ENCODE assay signal across 10 cellular contexts in the genomic region with DNA sequence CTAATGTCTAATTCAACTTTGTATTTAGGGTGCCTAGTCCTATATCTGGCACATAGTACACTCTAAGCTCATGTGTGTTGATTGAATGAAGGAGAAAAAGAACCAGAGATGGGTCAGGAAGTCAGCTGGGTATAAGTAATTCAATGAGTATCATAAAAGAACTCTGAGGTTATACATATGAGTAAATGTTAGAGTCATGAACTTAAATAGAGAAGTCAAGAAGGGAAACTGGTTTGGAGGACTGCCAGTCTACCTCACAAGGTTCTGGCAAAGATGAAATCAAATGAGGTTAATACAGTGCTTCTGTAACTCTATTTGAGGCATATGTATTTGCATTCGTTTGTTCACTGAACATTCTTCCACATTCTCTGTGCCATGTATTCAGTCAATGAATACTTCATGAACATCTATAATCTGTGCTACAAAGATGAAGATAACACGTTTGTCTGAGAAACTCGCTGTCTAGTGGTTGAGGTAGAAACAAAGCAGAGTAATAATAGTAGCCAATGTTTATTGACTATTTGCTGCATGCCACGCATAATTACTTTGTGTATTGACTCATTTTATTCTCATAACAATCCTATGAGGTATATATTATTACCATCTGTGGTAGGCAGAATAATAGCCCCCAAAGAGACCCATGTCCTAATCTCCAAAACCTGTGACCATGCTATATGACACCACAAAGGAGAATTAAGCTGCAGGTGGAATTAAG.
DNase-seq lines count a peak whose midpoint lies in the region; ATAC-seq, FAIRE-seq and TF ChIP-seq lines count a peak whose summit lies in the region.
"Had no signal": no experiment of that assay in that cellular context is flagged by ENCODE, and none has a peak within 500 bp of the region (broad histone marks: within the 10 kb centered on the region; RNA-seq: fewer than 3 reads in every experiment).

No MANE protein-coding gene starts in this region.

- no peaks in the 10 kb centered on the region for H3K4me1 ChIP-seq in vagina

- no peaks in the 10 kb centered on the region for H3K27me3 Mint-ChIP-seq in effector memory CD8-positive, alpha-beta T cell

- peak overlapping the region; percentile 26 for H3K27ac ChIP-seq in KOPT-K1 (ENCODE audit: low read depth, low read length, poor library complexity, severe bottlenecking)
- no peak overlapping the region for H3K27ac ChIP-seq in vagina
- H3K27ac ChIP-seq: VCaP had no signal

- no peak overlapping the region for H3K4me3 ChIP-seq in vagina
- H3K4me3 ChIP-seq: K562 had no signal

- intact Hi-C loops in vagina (cut with DNase I) (no loop called here), posterior cingulate gyrus (cut with DNase I) (no loop called here)

- peak overlapping the region; percentile 5 to 32 for H3K27ac Mint-ChIP-seq in effector memory CD8-positive, alpha-beta T cell

- peak overlapping the region in 1 of 2 donors; percentile 1 for H3K4me3 Mint-ChIP-seq in effector memory CD8-positive, alpha-beta T cell

- no peak for FAIRE-seq in D721Med (lab: Jason Lieb, UNC)
- FAIRE-seq: K562 had no signal

- H3K9me3 ChIP-seq in KOPT-K1 (ENCODE audit: insufficient read depth, low read length, poor library complexity, severe bottlenecking), result no peaks in the 10 kb centered on the region
- H3K9me3 ChIP-seq in vagina, result no peaks in the 10 kb centered on the region

- no peak for TF ChIP-seq POLR2A in vagina (IDR thresholded peaks at IDR 0.05)

- H3K4me1 Mint-ChIP-seq in effector memory CD8-positive, alpha-beta T cell (ENCODE audit: low read depth in 2 of 2), result peaks cover 44 to 49% of the 10 kb centered on the region in 2 donors

- DNase-seq in GDM1 (lab: John Stamatoyannopoulos, UW), result peak; percentile 13
- DNase-seq in effector memory CD8-positive, alpha-beta T cell, result peak in 1 of 3 experiments; percentile 4
- no peak for DNase-seq in vagina (ENCODE audit: extremely low spot score in 2 of 2)
- DNase-seq in Ammon's horn (ENCODE audit: low spot score), result no peak
- no peak for DNase-seq in D721Med (ENCODE audit: insufficient read length, low spot score)
- DNase-seq in posterior cingulate gyrus, result no peak

- H3K27me3 ChIP-seq in vagina, result no peaks in the 10 kb centered on the region

- H3K36me3 Mint-ChIP-seq in effector memory CD8-positive, alpha-beta T cell (ENCODE audit: insufficient read depth), result peaks cover 3% of the 10 kb centered on the region

- no peak for TF ChIP-seq CTCF in vagina (IDR thresholded peaks at IDR 0.05)
- no peak for TF ChIP-seq CTCF in D721Med (IDR thresholded peaks at IDR 0.05; ENCODE audit: insufficient read depth, missing control alignments)

- H3K36me3 ChIP-seq in KOPT-K1 (ENCODE audit: insufficient read depth, low read length) (no peaks in the 10 kb centered on the region), vagina (no peaks in the 10 kb centered on the region)

- no peaks in the 10 kb centered on the region for H3K9me3 Mint-ChIP-seq in effector memory CD8-positive, alpha-beta T cell

- peak; percentile 47 for ATAC-seq in GM21529 (IDR thresholded peaks at IDR 0.05; ENCODE audit: unreplicated experiment)
- ATAC-seq in effector memory CD8-positive, alpha-beta T cell (replicated peaks), result peak; percentile 57
- ATAC-seq: K562 had no signal
